ENCODE assay signal across 8 cellular contexts in the genomic region with DNA sequence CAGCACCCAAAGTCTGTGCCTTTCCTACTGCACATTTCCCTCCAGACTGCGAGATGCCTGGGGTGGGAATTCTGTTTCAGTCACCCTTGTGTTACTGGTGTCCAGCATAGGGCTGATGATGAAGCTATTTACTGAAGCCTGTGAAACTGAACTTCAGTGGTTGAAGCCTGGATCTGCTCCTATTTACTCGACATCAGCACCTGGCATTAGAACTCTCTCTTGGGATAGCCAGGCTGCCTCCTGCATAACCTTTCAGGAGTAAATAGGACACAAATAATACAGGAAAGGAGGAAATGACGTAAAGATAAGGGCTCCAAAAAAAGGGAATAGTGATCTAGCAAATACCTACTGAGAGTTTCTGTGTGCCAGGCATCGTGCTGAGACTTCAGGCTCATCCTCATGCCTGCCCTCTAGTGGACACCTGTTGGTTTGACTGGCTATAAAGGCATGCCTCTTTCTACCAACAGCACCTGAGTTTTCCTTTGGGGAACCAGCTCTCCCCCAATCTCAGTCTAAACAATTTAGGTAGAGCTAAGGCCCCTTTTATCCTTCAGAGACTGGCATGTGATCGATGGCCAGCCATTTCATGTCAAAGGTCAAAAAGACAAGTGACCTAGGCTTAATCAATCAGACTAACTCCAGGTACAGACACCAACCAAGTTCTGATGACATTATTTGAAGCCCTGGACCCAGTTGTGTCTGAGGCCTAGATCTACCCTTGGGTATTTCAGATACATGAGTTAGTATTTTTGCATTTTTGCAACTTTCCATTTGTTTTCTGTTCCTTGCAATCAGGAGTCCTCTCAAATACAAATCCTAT.
DNase-seq lines count a peak whose midpoint lies in the region; ATAC-seq and TF ChIP-seq lines count a peak whose summit lies in the region.

No MANE protein-coding gene starts in this region.

- no peak overlapping the region for H3K27ac Mint-ChIP-seq in activated CD4-positive, alpha-beta T cell treated with anti-CD3 and anti-CD28 coated beads, Interleukin-2, amount 10 ng/mL, durations not matched to agents 7 days and 5 days

- no peaks in the 10 kb centered on the region for H3K36me3 ChIP-seq in heart right ventricle

- CTCF ChIA-PET in activated CD4-positive, alpha-beta T cell treated with anti-CD3 and anti-CD28 coated beads, Interleukin-2, amount 10 ng/mL, durations not matched to agents 7 days and 5 days (lab: Charles Lee): interaction anchor here (1.3 kb wide), 1 partner anchor 10 kb away, joined by 3 read pairs; no protein-coding TSS in a partner anchor

- peak; percentile 1 for DNase-seq in NCI-H2227 (lab: John Stamatoyannopoulos, UW; ENCODE audit: unreplicated experiment)
- DNase-seq in NCI-H2227 treated with DMSO at 0.1 percent for 48 hours (lab: John Stamatoyannopoulos, UW): no peak
- DNase-seq in activated CD4-positive, alpha-beta T cell treated with anti-CD3 and anti-CD28 coated beads, Interleukin-2, amount 10 ng/mL, durations not matched to agents 7 days and 5 days: peak; percentile 39
- DNase-seq in heart right ventricle: peak in 1 of 2 donors; percentile 9
- peak; percentile 1 for DNase-seq in stimulated activated naive CD4-positive, alpha-beta T cell treated with Interleukin-2 at 50 U/mL for 16 hours (lab: John Stamatoyannopoulos, UW)
- no peak for DNase-seq in NCI-H1694 treated with DMSO at 0.1 percent for 48 hours (lab: John Stamatoyannopoulos, UW)

- WGBS in heart right ventricle, 2 donors: 49 to 54% methylated on average over 5 of the region's 5 CpGs

- no peak overlapping the region for H3K4me3 Mint-ChIP-seq in activated CD4-positive, alpha-beta T cell treated with anti-CD3 and anti-CD28 coated beads, Interleukin-2, amount 10 ng/mL, durations not matched to agents 7 days and 5 days

- H3K36me3 Mint-ChIP-seq in activated CD4-positive, alpha-beta T cell treated with anti-CD3 and anti-CD28 coated beads, Interleukin-2, amount 10 ng/mL, durations not matched to agents 7 days and 5 days (ENCODE audit: low read depth): no peaks in the 10 kb centered on the region

- ATAC-seq in HG03064 (IDR thresholded peaks at IDR 0.05; ENCODE audit: low read depth, unreplicated experiment): peak; percentile 65
- ATAC-seq in heart right ventricle: peak in 1 of 8 donors; percentile 37
- ATAC-seq in HG03571 (IDR thresholded peaks at IDR 0.05; ENCODE audit: unreplicated experiment): no peak

- H3K27ac ChIP-seq in heart right ventricle: no peak overlapping the region

- intact Hi-C loops in heart right ventricle (cut with DNase I): loop anchor here in 9 of 10 donors (2.0 to 10.0 kb wide), 11 partner anchors 77 to 900 kb away; a partner anchor contains a TSS

- H3K27me3 ChIP-seq in heart right ventricle: no peaks in the 10 kb centered on the region

- POLR2A ChIA-PET in activated CD4-positive, alpha-beta T cell treated with anti-CD3 and anti-CD28 coated beads, Interleukin-2, amount 10 ng/mL, durations not matched to agents 7 days and 5 days (lab: Charles Lee): no interaction called here

- peak; percentile 35 to 76 (median 66) for TF ChIP-seq CTCF in heart right ventricle (IDR thresholded peaks at IDR 0.05)

- no peak overlapping the region for H3K4me3 ChIP-seq in heart right ventricle

- no peaks in the 10 kb centered on the region for H3K9me3 Mint-ChIP-seq in activated CD4-positive, alpha-beta T cell treated with anti-CD3 and anti-CD28 coated beads, Interleukin-2, amount 10 ng/mL, durations not matched to agents 7 days and 5 days

- no peaks in the 10 kb centered on the region for H3K4me1 Mint-ChIP-seq in activated CD4-positive, alpha-beta T cell treated with anti-CD3 and anti-CD28 coated beads, Interleukin-2, amount 10 ng/mL, durations not matched to agents 7 days and 5 days

- no peaks in the 10 kb centered on the region for H3K9me3 ChIP-seq in heart right ventricle

- H3K4me1 ChIP-seq in heart right ventricle: peaks cover 0 to 9% (median 0%) of the 10 kb centered on the region in 9 donors

- H3K27me3 Mint-ChIP-seq in activated CD4-positive, alpha-beta T cell treated with anti-CD3 and anti-CD28 coated beads, Interleukin-2, amount 10 ng/mL, durations not matched to agents 7 days and 5 days: no peaks in the 10 kb centered on the region

Comparison
In these comparisons a context has a peak if more than half of its experiments do, and no peak if none do; other contexts are left out.
1. DNase-seq: peak in NCI-H2227 (single experiment), activated CD4-positive, alpha-beta T cell treated with anti-CD3 and anti-CD28 coated beads, Interleukin-2, amount 10 ng/mL, durations not matched to agents 7 days and 5 days (single experiment) and stimulated activated naive CD4-positive, alpha-beta T cell treated with Interleukin-2 at 50 U/mL for 16 hours (single experiment); none in NCI-H2227 treated with DMSO at 0.1 percent for 48 hours (single experiment) and NCI-H1694 treated with DMSO at 0.1 percent for 48 hours (single experiment).